ENCODE assay signal across 16 cellular contexts in the genomic region with DNA sequence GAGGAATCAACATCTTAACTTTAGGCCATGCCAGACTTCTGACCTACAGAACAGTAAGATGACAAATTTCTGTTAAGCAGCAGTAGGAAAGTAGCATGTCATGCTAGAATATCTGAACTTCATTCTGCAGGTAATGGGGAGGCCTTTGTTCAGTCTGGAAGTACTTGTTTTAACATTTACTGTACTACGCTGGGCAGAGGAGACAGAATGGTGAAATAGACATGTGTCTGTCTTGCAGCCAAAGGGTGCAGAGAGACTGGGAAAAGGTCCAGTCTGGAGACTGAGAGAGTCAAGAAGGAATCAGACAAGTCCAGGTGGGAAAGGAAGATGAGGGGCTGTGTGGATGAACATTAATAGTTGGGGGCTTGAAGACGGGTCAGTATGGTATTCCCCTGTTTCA. TPM values are rescaled to one million over a fixed set of nuclear protein-coding genes. Genes with fewer than 3 reads are reported as not detected.
A peak's percentile ranks its signal among the peaks of the same experiment; 100 is the strongest.
DNase-seq lines count a peak whose midpoint lies in the region; ATAC-seq, FAIRE-seq and TF ChIP-seq lines count a peak whose summit lies in the region.
"Had no signal": no experiment of that assay in that cellular context is flagged by ENCODE, and none has a peak within 500 bp of the region (broad histone marks: within the 10 kb centered on the region; RNA-seq: fewer than 3 reads in every experiment).

No MANE protein-coding gene starts in this region.

- 93% methylated on average over 2 of the region's 2 CpGs; no CpG with 5 or more reads in 1 of the 2 experiments for WGBS in H1 (ENCODE audit: extremely low coverage in 1 of 2, insufficient coverage in 1 of 2, insufficient read length in 1 of 2, insufficient replicate concordance in 2 of 2, low coverage in 1 of 2, low lambda C conversion rate in 2 of 2, missing lambda C conversion rate in 1 of 2), 2 experiments
- 92 to 93% methylated on average over 2 of the region's 2 CpGs for WGBS in tibial nerve, 2 donors

- H3K4me3 ChIP-seq in H1 (ENCODE audit: extremely low read depth in 1 of 4, insufficient read depth in 2 of 4, low read depth in 3 of 4, low read length in 4 of 4) (no peak overlapping the region), tibial nerve (no peak overlapping the region)
- H3K4me3 ChIP-seq: pancreas had no signal

- H4K20me1 ChIP-seq in H1 (replicated peaks in 1 of 2; ENCODE audit: control insufficient read depth in 1 of 2, insufficient read depth in 2 of 2, low read length in 2 of 2): peaks cover 0 to 7% of the 10 kb centered on the region in 2 experiments

- H3K9me3 ChIP-seq in H1 (ENCODE audit: insufficient read depth in 2 of 2, low read depth in 1 of 2, low read length in 1 of 2) (no peaks in the 10 kb centered on the region), tibial nerve (no peaks in the 10 kb centered on the region)
- H3K9me3 ChIP-seq: pancreas had no signal

- peak overlapping the region; percentile 37 for H3K27ac Mint-ChIP-seq in activated naive CD8-positive, alpha-beta T cell
- H3K27ac Mint-ChIP-seq in activated naive CD8-positive, alpha-beta T cell treated with anti-CD3 and anti-CD28 coated beads, Interleukin-2, amount 50 U/mL, for 24 hours: no peak overlapping the region

- no peak overlapping the region for H2AFZ ChIP-seq in H1 (ENCODE audit: low read length)

- H3K27ac ChIP-seq in H1 (ENCODE audit: low read depth, low read length) (no peak overlapping the region), tibial nerve (no peak overlapping the region)
- H3K27ac ChIP-seq: pancreas had no signal

- no peak overlapping the region for H4K5ac ChIP-seq in H1 (ENCODE audit: insufficient read length, low read depth, low read length)

- H3K4ac ChIP-seq in H1 (replicated peaks; ENCODE audit: insufficient read length, low read depth, low read length): no peak overlapping the region

- H4K91ac ChIP-seq in H1 (replicated peaks; ENCODE audit: insufficient read length, low read length): no peak overlapping the region

- no peak overlapping the region for H3K23ac ChIP-seq in H1 (ENCODE audit: insufficient read length)

- FAIRE-seq in H1 (lab: Jason Lieb, UNC): no peak
- FAIRE-seq: endometrium, frontal cortex, pancreas had no signal

- CTCF ChIA-PET in H1 (lab: Charles Lee; ENCODE audit: partially characterized antibody): no interaction called here

- H3K4me3 Mint-ChIP-seq in activated naive CD8-positive, alpha-beta T cell: no peak overlapping the region
- H3K4me3 Mint-ChIP-seq in activated naive CD8-positive, alpha-beta T cell treated with anti-CD3 and anti-CD28 coated beads, Interleukin-2, amount 50 U/mL, for 24 hours: no peak overlapping the region
- H3K4me3 Mint-ChIP-seq: T-cell had no signal

- no peak for TF ChIP-seq RAD21 in H1 (IDR thresholded peaks at IDR 0.05 in 1 of 2, conservative IDR thresholded peaks at IDR 0.05 in 1 of 2; ENCODE audit: low read depth in 2 of 2, low read length in 2 of 2)

- H3K23me2 ChIP-seq in H1 (ENCODE audit: low read depth, low read length): no peaks in the 10 kb centered on the region

- ATAC-seq in activated naive CD8-positive, alpha-beta T cell treated with anti-CD3 and anti-CD28 coated beads, Interleukin-2, amount 50 U/mL, for 24 hours: no peak
- ATAC-seq in HG02943 (IDR thresholded peaks at IDR 0.05; ENCODE audit: low read depth, unreplicated experiment): peak; percentile 9
- no peak for ATAC-seq in HG03565 (IDR thresholded peaks at IDR 0.05; ENCODE audit: unreplicated experiment)
- ATAC-seq: Panc1, pancreas, T-cell had no signal

- TF ChIP-seq CTCF in H1 (IDR thresholded peaks at IDR 0.05; ENCODE audit: control extremely low read depth in 1 of 3, insufficient read depth in 1 of 3, low read depth in 1 of 3, low read length in 3 of 3) (no peak), tibial nerve (IDR thresholded peaks at IDR 0.05) (no peak)

- peak in 1 of 2 experiments; percentile 35; a peak in 1 of 3 replicates for TF ChIP-seq POLR2A in H1 (IDR thresholded peaks at IDR 0.05; ENCODE audit: control extremely low read depth in 1 of 2, low read depth in 2 of 2, low read length in 2 of 2)
- TF ChIP-seq POLR2A in tibial nerve (IDR thresholded peaks at IDR 0.05): no peak

- H4K8ac ChIP-seq in H1 (ENCODE audit: extremely low read depth, insufficient read depth, low read length): no peak overlapping the region

- no peaks in the 10 kb centered on the region for H3K9me3 Mint-ChIP-seq in activated naive CD8-positive, alpha-beta T cell (ENCODE audit: low read depth)
- H3K9me3 Mint-ChIP-seq in activated naive CD8-positive, alpha-beta T cell treated with anti-CD3 and anti-CD28 coated beads, Interleukin-2, amount 50 U/mL, for 24 hours: no peaks in the 10 kb centered on the region
- H3K9me3 Mint-ChIP-seq: T-cell had no signal

- no peak overlapping the region for H2BK20ac ChIP-seq in H1 (ENCODE audit: low read length)

- H3K36me3 ChIP-seq in H1 (ENCODE audit: control insufficient read depth in 2 of 4, insufficient read depth in 4 of 4, low read length in 3 of 4) (peaks cover 2 to 57% (median 28%) of the 10 kb centered on the region in 4 experiments; a peak in 5 of 8 replicates), tibial nerve (peaks cover 0 to 69% (median 0%) of the 10 kb centered on the region in 3 donors)
- H3K36me3 ChIP-seq: pancreas had no signal

- TF ChIP-seq EP300 in H1 (IDR thresholded peaks at IDR 0.05; ENCODE audit: borderline replicate concordance in 1 of 2, low read depth in 2 of 2, low read length in 2 of 2) (no peak), tibial nerve (IDR thresholded peaks at IDR 0.05) (no peak)

- no peak overlapping the region for H3K14ac ChIP-seq in H1 (ENCODE audit: insufficient read length)

- no peak overlapping the region for H3K56ac ChIP-seq in H1 (replicated peaks; ENCODE audit: insufficient read length, low read depth, low read length)

- no peak overlapping the region for H3K18ac ChIP-seq in H1 (ENCODE audit: extremely low read depth, low read length)

- H2BK12ac ChIP-seq in H1 (ENCODE audit: low read depth, low read length): no peak overlapping the region

- no peak overlapping the region for H2AK5ac ChIP-seq in H1 (ENCODE audit: low read depth, low read length)

- no peak overlapping the region for H2BK5ac ChIP-seq in H1 (ENCODE audit: low read depth, low read length)

- H3K4me1 ChIP-seq in H1 (replicated peaks in 1 of 4; ENCODE audit: control insufficient read depth in 3 of 4, insufficient read depth in 4 of 4, low read length in 3 of 4) (no peaks in the 10 kb centered on the region), tibial nerve (no peaks in the 10 kb centered on the region)
- H3K4me1 ChIP-seq: pancreas had no signal

- no peak overlapping the region for H2BK15ac ChIP-seq in H1 (ENCODE audit: low read length)

- H3K36me3 Mint-ChIP-seq in activated naive CD8-positive, alpha-beta T cell: peaks cover 7% of the 10 kb centered on the region
- H3K36me3 Mint-ChIP-seq in activated naive CD8-positive, alpha-beta T cell treated with anti-CD3 and anti-CD28 coated beads, Interleukin-2, amount 50 U/mL, for 24 hours (ENCODE audit: low read depth): peaks cover 51% of the 10 kb centered on the region

- H3K4me2 ChIP-seq in H1 (ENCODE audit: insufficient read depth in 1 of 2, low read depth in 2 of 2, low read length in 2 of 2): no peak overlapping the region

- no peak for DNase-seq in activated naive CD8-positive, alpha-beta T cell treated with anti-CD3 and anti-CD28 coated beads, Interleukin-2, amount 50 U/mL, for 24 hours
- DNase-seq in H1 (ENCODE audit: low read depth in 1 of 2, low spot score in 2 of 2): no peak
- no peak for DNase-seq in tibial nerve (ENCODE audit: low spot score in 2 of 2)
- DNase-seq in NCI-H2029 treated with DMSO at 0.1 percent for 48 hours (lab: John Stamatoyannopoulos, UW): no peak
- DNase-seq in DMS114 treated with DMSO at 0.1 percent for 48 hours (lab: John Stamatoyannopoulos, UW; ENCODE audit: unreplicated experiment): no peak
- DNase-seq: NCI-H1694 treated with DMSO at 0.1 percent for 48 hours; NCI-H524 treated with DMSO at 0.1 percent for 48 hours; pancreas; stimulated activated CD4-positive, alpha-beta T cell treated with anti-CD3 and anti-CD28 coated beads, Interleukin-12 subunit alpha, Interleukin-12 subunit beta, amount 100 ng/mL, for 4 hours; T-cell had no signal

- no peaks in the 10 kb centered on the region for H3K27me3 Mint-ChIP-seq in activated naive CD8-positive, alpha-beta T cell
- H3K27me3 Mint-ChIP-seq in activated naive CD8-positive, alpha-beta T cell treated with anti-CD3 and anti-CD28 coated beads, Interleukin-2, amount 50 U/mL, for 24 hours: no peaks in the 10 kb centered on the region
- H3K27me3 Mint-ChIP-seq: T-cell had no signal

- H3K79me2 ChIP-seq in H1 (ENCODE audit: control insufficient read depth in 1 of 2, insufficient read depth in 2 of 2, low read length in 2 of 2): 0 out of 4 replicates have a peak, but pooled peaks cover 0 to 2% of the 10 kb centered on the region in 2 experiments

- H3K27me3 ChIP-seq in H1 (replicated peaks in 1 of 4; ENCODE audit: control insufficient read depth in 3 of 4, extremely low read depth in 1 of 4, insufficient read depth in 3 of 4, low read length in 3 of 4) (no peaks in the 10 kb centered on the region), tibial nerve (no peaks in the 10 kb centered on the region)
- H3K27me3 ChIP-seq: pancreas had no signal

- H3K4me1 Mint-ChIP-seq in activated naive CD8-positive, alpha-beta T cell (ENCODE audit: low read depth): peaks cover 24% of the 10 kb centered on the region
- peaks cover 14% of the 10 kb centered on the region for H3K4me1 Mint-ChIP-seq in activated naive CD8-positive, alpha-beta T cell treated with anti-CD3 and anti-CD28 coated beads, Interleukin-2, amount 50 U/mL, for 24 hours

- H2BK120ac ChIP-seq in H1 (replicated peaks; ENCODE audit: low read depth, low read length): no peak overlapping the region

- no peak overlapping the region for H3K9ac ChIP-seq in H1 (replicated peaks in 1 of 4; ENCODE audit: extremely low read depth in 1 of 4, low read depth in 3 of 4, low read length in 3 of 4)

- POLR2A ChIA-PET in H1 (lab: Charles Lee; ENCODE audit: partially characterized antibody): interaction anchor here (5.9 to 6.6 kb wide), 2 partner anchors 14 to 19 kb away, joined by 31 to 60 read pairs; partner anchors contain the start of gene ZBTB2

- H3K79me1 ChIP-seq in H1 (ENCODE audit: low read depth, low read length): no peaks in the 10 kb centered on the region

RNA-seq across cellular contexts. Expression of gene ZBTB2, which starts 17.5 kb away (rescaled TPM):
- 23.4 and 23.7 TPM in 2 replicates for total RNA-seq in H1 (2021; fragmentation: NEBNext Ultra II Directional; extraction: Animal tissue kit (Norgen Biotek cat#: 25700))
- 13.8 and 16.1 TPM in 2 replicates for polyA plus RNA-seq in H1 (2011; rRNA removed)
- polyA plus RNA-seq in H1 (2011; cell fraction: cytosol; rRNA removed): 15.9 TPM
- polyA plus RNA-seq in H1 (2011; cell fraction: nucleus; rRNA removed): 15.7 TPM
- polyA plus RNA-seq in H1 (2012, experiment 1 of 2): 12.0 to 16.0 TPM (median 14.0 TPM) in 4 replicates
- polyA plus RNA-seq in H1 (2012, experiment 2 of 2): 2.7 TPM
- 15.5 TPM for polyA plus RNA-seq in H1 (2013, experiment 1 of 2)
- 16.3 TPM for polyA plus RNA-seq in H1 (2013, experiment 2 of 2)
- 35.7 and 37.1 TPM in 2 replicates for polyA minus RNA-seq in H1 (2011; rRNA and poly(A)+ RNA removed)
- polyA minus RNA-seq in H1 (2011; cell fraction: cytosol; rRNA and poly(A)+ RNA removed): 10.2 TPM
- 13.9 TPM for polyA minus RNA-seq in H1 (2011; cell fraction: nucleus; rRNA and poly(A)+ RNA removed)
- total RNA-seq in tibial nerve: 10 to 100 TPM in 2 of 4 donors, 1 to 10 TPM in 2; 5.7 to 13.8 (median 10.2) TPM

RNA-seq across cellular contexts. Expression of gene RMND1, which starts 43.1 kb away (rescaled TPM):
- total RNA-seq in H1 (2021; fragmentation: NEBNext Ultra II Directional; extraction: Animal tissue kit (Norgen Biotek cat#: 25700)): 21.9 and 24.0 TPM in 2 replicates
- polyA plus RNA-seq in H1 (2011; rRNA removed): 4.5 and 7.3 TPM in 2 replicates
- polyA plus RNA-seq in H1 (2011; cell fraction: cytosol; rRNA removed): 11.8 TPM
- 4.8 TPM for polyA plus RNA-seq in H1 (2011; cell fraction: nucleus; rRNA removed)
- 17.6 to 28.7 TPM (median 19.8 TPM) in 4 replicates for polyA plus RNA-seq in H1 (2012, experiment 1 of 2)
- 3.6 TPM for polyA plus RNA-seq in H1 (2012, experiment 2 of 2)
- 14.4 TPM for polyA plus RNA-seq in H1 (2013, experiment 1 of 2)
- polyA plus RNA-seq in H1 (2013, experiment 2 of 2): 13.2 TPM
- 16.9 and 21.0 TPM in 2 replicates for polyA minus RNA-seq in H1 (2011; rRNA and poly(A)+ RNA removed)
- polyA minus RNA-seq in H1 (2011; cell fraction: cytosol; rRNA and poly(A)+ RNA removed): 10.2 TPM
- 39.7 TPM for polyA minus RNA-seq in H1 (2011; cell fraction: nucleus; rRNA and poly(A)+ RNA removed)
- 10 to 100 TPM; 18.4 to 31.8 (median 27.0) TPM for total RNA-seq in tibial nerve
